ENCODE assay signal across 18 cellular contexts in genomic region chr16:11306997-11307638, GRCh38. TPM values are rescaled to one million over a fixed set of nuclear protein-coding genes. Genes with fewer than 3 reads are reported as not detected.
A peak's percentile ranks its signal among the peaks of the same experiment; 100 is the strongest.
DNase-seq lines count a peak whose midpoint lies in the region; ATAC-seq and TF ChIP-seq lines count a peak whose summit lies in the region.
"Had no signal": no experiment of that assay in that cellular context is flagged by ENCODE, and none has a peak within 500 bp of the region (broad histone marks: within the 10 kb centered on the region; RNA-seq: fewer than 3 reads in every experiment).

No MANE protein-coding gene starts in this region.

- H3K4me3 Mint-ChIP-seq in MCF 10A (ENCODE audit: unreplicated experiment), result no peak overlapping the region
- no peak overlapping the region for H3K4me3 Mint-ChIP-seq in T-helper 2 cell treated with Interferon-gamma antibody and Interleukin-4, amounts not matched to agents 5 μg/mL and 100 μg/mL, for 36 hours
- H3K4me3 Mint-ChIP-seq: activated T-cell treated with anti-CD3 and anti-CD28 coated beads, Interleukin-2, amount 50 U/mL, for 72 hours had no signal

- H3K9me3 ChIP-seq in breast epithelium (no peaks in the 10 kb centered on the region), liver (ENCODE audit: control insufficient read depth in 4 of 4, low read length in 3 of 4) (no peaks in the 10 kb centered on the region)
- H3K9me3 ChIP-seq: HAP-1, MG63 had no signal

- H3K27ac ChIP-seq in breast epithelium (no peak overlapping the region), liver (ENCODE audit: low read depth in 1 of 2, low read length in 2 of 2) (peak overlapping the region; percentile 17 to 58)

- no peaks in the 10 kb centered on the region for H3K27me3 Mint-ChIP-seq in MCF 10A (ENCODE audit: insufficient read depth, unreplicated experiment)
- no peaks in the 10 kb centered on the region for H3K27me3 Mint-ChIP-seq in T-helper 2 cell treated with Interferon-gamma antibody and Interleukin-4, amounts not matched to agents 5 μg/mL and 100 μg/mL, for 36 hours (ENCODE audit: low read depth)
- H3K27me3 Mint-ChIP-seq: stimulated activated naive CD8-positive, alpha-beta T cell treated with anti-CD3 and anti-CD28 coated beads, Interleukin-15, amount 100 ng/mL, for 72 hours had no signal

- 61% methylated on average over 7 of the region's 7 CpGs for WGBS in liver

- CTCF ChIA-PET in MCF 10A (lab: Yijun Ruan, JAX), result no interaction called here

- intact Hi-C loops in MCF 10A (cut with micrococcal nuclease), result no loop called here
- intact Hi-C loops in breast epithelium (cut with DNase I; ENCODE audit: low total_unique reads), result no loop called here

- DNase-seq in MCF 10A (ENCODE audit: unreplicated experiment) (peak; percentile 53), breast epithelium (ENCODE audit: low spot score in 2 of 2) (no peak), NCI-H1417 treated with DMSO at 0.1 percent for 48 hours (lab: John Stamatoyannopoulos, UW) (no peak), COR-L47 (lab: John Stamatoyannopoulos, UW) (no peak)
- DNase-seq in T-helper 2 cell treated with Interferon-gamma antibody and Interleukin-4, amounts not matched to agents 5 μg/mL and 100 μg/mL, for 36 hours (ENCODE audit: low spot score), result no peak
- no peak for DNase-seq in activated CD4-positive, CD25-positive, alpha-beta regulatory T cell (lab: John Stamatoyannopoulos, UW)
- DNase-seq: ACHN; activated CD4-positive, alpha-beta T cell treated with anti-CD3 and anti-CD28 coated beads for 48 hours; amygdala; MG63; NCI-H2171; stimulated activated naive CD8-positive, alpha-beta T cell treated with anti-CD3 and anti-CD28 coated beads, Interleukin-15, amount 100 ng/mL, for 72 hours had no signal

- no TSS peak for BruUV-seq in MCF 10A (replicated peaks; lab: Mats Ljungman, UMichigan)

- H3K36me3 Mint-ChIP-seq in MCF 10A (ENCODE audit: insufficient read depth, unreplicated experiment), result no peaks in the 10 kb centered on the region
- H3K36me3 Mint-ChIP-seq in T-helper 2 cell treated with Interferon-gamma antibody and Interleukin-4, amounts not matched to agents 5 μg/mL and 100 μg/mL, for 36 hours (ENCODE audit: low read depth), result no peaks in the 10 kb centered on the region

- peak; percentile 44 to 53 for TF ChIP-seq RAD21 in liver (IDR thresholded peaks at IDR 0.05)

- H3K4me1 ChIP-seq in breast epithelium (no peaks in the 10 kb centered on the region), liver (ENCODE audit: control insufficient read depth in 4 of 4, insufficient read depth in 4 of 4, low read length in 3 of 4) (peaks cover 0 to 5% (median 1%) of the 10 kb centered on the region in 4 donors)

- H3K27me3 ChIP-seq in breast epithelium, result no peaks in the 10 kb centered on the region
- H3K27me3 ChIP-seq in liver (ENCODE audit: control insufficient read depth in 4 of 4, insufficient read depth in 4 of 4, low read length in 3 of 4), result no peaks in the 10 kb centered on the region
- H3K27me3 ChIP-seq: MG63 had no signal

- no peak overlapping the region for H3K27ac Mint-ChIP-seq in MCF 10A (ENCODE audit: low read depth, unreplicated experiment)
- H3K27ac Mint-ChIP-seq in T-helper 2 cell treated with Interferon-gamma antibody and Interleukin-4, amounts not matched to agents 5 μg/mL and 100 μg/mL, for 36 hours, result peak overlapping the region; percentile 64
- H3K27ac Mint-ChIP-seq: activated T-cell treated with anti-CD3 and anti-CD28 coated beads, Interleukin-2, amount 50 U/mL, for 72 hours had no signal

- POLR2A ChIA-PET in MCF 10A (lab: Yijun Ruan, JAX), result interaction anchor here (0.6 kb wide), 1 partner anchor 38 kb away, joined by 3 read pairs; the partner anchor contains the start of gene RMI2

- no peak for TF ChIP-seq POLR2A in breast epithelium (IDR thresholded peaks at IDR 0.05)

- peaks cover 6% of the 10 kb centered on the region for H3K4me1 Mint-ChIP-seq in MCF 10A (ENCODE audit: insufficient read depth, unreplicated experiment)
- peaks cover 31% of the 10 kb centered on the region for H3K4me1 Mint-ChIP-seq in T-helper 2 cell treated with Interferon-gamma antibody and Interleukin-4, amounts not matched to agents 5 μg/mL and 100 μg/mL, for 36 hours (ENCODE audit: low read depth)

- TF ChIP-seq CTCF in MCF 10A (IDR thresholded peaks at IDR 0.05; ENCODE audit: unreplicated experiment) (no peak), breast epithelium (IDR thresholded peaks at IDR 0.05) (no peak), liver (IDR thresholded peaks at IDR 0.05; ENCODE audit: low read depth, low read length, missing input control) (no peak)

- H3K9ac ChIP-seq in liver (ENCODE audit: low read depth in 1 of 2, low read length in 2 of 2), result no peak overlapping the region

- H3K36me3 ChIP-seq in breast epithelium (no peaks in the 10 kb centered on the region), liver (ENCODE audit: control insufficient read depth in 4 of 4, insufficient read depth in 3 of 4, low read depth in 1 of 4, low read length in 3 of 4) (no peaks in the 10 kb centered on the region)
- H3K36me3 ChIP-seq: HAP-1, MG63 had no signal

- no peaks in the 10 kb centered on the region for H3K9me3 Mint-ChIP-seq in MCF 10A (ENCODE audit: unreplicated experiment)
- no peaks in the 10 kb centered on the region for H3K9me3 Mint-ChIP-seq in T-helper 2 cell treated with Interferon-gamma antibody and Interleukin-4, amounts not matched to agents 5 μg/mL and 100 μg/mL, for 36 hours
- H3K9me3 Mint-ChIP-seq: activated T-cell treated with anti-CD3 and anti-CD28 coated beads, Interleukin-2, amount 50 U/mL, for 72 hours; stimulated activated naive CD8-positive, alpha-beta T cell treated with anti-CD3 and anti-CD28 coated beads, Interleukin-15, amount 100 ng/mL, for 72 hours had no signal

- no peak for ATAC-seq in GM21423 (IDR thresholded peaks at IDR 0.05; ENCODE audit: unreplicated experiment)
- ATAC-seq: stimulated activated naive CD8-positive, alpha-beta T cell treated with anti-CD3 and anti-CD28 coated beads, Interleukin-15, amount 100 ng/mL, for 72 hours had no signal

- H3K4me3 ChIP-seq in breast epithelium (no peak overlapping the region), liver (ENCODE audit: low read depth in 1 of 3, low read length in 3 of 3) (no peak overlapping the region)
- H3K4me3 ChIP-seq: HAP-1, MG63 had no signal

TF ChIP-seq in liver, 16 proteins besides CTCF, POLR2A, EP300 and RAD21 (continues in another document):
- peak; percentile 56 for TF ChIP-seq ATF3 (IDR thresholded peaks at IDR 0.05)
- TF ChIP-seq, protein P1, sequence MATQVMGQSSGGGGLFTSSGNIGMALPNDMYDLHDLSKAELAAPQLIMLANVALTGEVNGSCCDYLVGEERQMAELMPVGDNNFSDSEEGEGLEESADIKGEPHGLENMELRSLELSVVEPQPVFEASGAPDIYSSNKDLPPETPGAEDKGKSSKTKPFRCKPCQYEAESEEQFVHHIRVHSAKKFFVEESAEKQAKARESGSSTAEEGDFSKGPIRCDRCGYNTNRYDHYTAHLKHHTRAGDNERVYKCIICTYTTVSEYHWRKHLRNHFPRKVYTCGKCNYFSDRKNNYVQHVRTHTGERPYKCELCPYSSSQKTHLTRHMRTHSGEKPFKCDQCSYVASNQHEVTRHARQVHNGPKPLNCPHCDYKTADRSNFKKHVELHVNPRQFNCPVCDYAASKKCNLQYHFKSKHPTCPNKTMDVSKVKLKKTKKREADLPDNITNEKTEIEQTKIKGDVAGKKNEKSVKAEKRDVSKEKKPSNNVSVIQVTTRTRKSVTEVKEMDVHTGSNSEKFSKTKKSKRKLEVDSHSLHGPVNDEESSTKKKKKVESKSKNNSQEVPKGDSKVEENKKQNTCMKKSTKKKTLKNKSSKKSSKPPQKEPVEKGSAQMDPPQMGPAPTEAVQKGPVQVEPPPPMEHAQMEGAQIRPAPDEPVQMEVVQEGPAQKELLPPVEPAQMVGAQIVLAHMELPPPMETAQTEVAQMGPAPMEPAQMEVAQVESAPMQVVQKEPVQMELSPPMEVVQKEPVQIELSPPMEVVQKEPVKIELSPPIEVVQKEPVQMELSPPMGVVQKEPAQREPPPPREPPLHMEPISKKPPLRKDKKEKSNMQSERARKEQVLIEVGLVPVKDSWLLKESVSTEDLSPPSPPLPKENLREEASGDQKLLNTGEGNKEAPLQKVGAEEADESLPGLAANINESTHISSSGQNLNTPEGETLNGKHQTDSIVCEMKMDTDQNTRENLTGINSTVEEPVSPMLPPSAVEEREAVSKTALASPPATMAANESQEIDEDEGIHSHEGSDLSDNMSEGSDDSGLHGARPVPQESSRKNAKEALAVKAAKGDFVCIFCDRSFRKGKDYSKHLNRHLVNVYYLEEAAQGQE (IDR thresholded peaks at IDR 0.05), result no peak
- TF ChIP-seq, protein P2, sequence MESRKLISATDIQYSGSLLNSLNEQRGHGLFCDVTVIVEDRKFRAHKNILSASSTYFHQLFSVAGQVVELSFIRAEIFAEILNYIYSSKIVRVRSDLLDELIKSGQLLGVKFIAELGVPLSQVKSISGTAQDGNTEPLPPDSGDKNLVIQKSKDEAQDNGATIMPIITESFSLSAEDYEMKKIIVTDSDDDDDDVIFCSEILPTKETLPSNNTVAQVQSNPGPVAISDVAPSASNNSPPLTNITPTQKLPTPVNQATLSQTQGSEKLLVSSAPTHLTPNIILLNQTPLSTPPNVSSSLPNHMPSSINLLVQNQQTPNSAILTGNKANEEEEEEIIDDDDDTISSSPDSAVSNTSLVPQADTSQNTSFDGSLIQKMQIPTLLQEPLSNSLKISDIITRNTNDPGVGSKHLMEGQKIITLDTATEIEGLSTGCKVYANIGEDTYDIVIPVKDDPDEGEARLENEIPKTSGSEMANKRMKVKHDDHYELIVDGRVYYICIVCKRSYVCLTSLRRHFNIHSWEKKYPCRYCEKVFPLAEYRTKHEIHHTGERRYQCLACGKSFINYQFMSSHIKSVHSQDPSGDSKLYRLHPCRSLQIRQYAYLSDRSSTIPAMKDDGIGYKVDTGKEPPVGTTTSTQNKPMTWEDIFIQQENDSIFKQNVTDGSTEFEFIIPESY (IDR thresholded peaks at IDR 0.05), result no peak
- TF ChIP-seq EGR1 (IDR thresholded peaks at IDR 0.05; ENCODE audit: low read depth in 2 of 2), result peak in 1 of 2 donors; percentile 14
- TF ChIP-seq NR2F2 (IDR thresholded peaks at IDR 0.05), result peak; percentile 47

RNA-seq across cellular contexts. Expression of gene PRM1, which starts 26.0 kb away (rescaled TPM):
- total RNA-seq in MCF 10A (2022), result not detected in 2 replicates
- not detected for total RNA-seq in breast epithelium
- not detected for total RNA-seq in liver
- polyA plus RNA-seq in liver, result not detected
- total RNA-seq: activated T-cell treated with anti-CD3 and anti-CD28 coated beads, Interleukin-2, amount 50 U/mL, for 72 hours; osteocyte; skeletal muscle tissue had no signal

RNA-seq across cellular contexts. Expression of gene PRM2, which starts 30.8 kb away (rescaled TPM):
- total RNA-seq in MCF 10A (2022), result not detected in 2 replicates
- total RNA-seq in breast epithelium, result not detected
- not detected for total RNA-seq in liver
- polyA plus RNA-seq in liver, result not detected
- total RNA-seq: activated T-cell treated with anti-CD3 and anti-CD28 coated beads, Interleukin-2, amount 50 U/mL, for 72 hours; osteocyte; skeletal muscle tissue had no signal

RNA-seq across cellular contexts. Expression of gene PRM3, which starts 33.7 kb away (rescaled TPM):
- total RNA-seq in MCF 10A (2022), result not detected in 2 replicates
- not detected for total RNA-seq in breast epithelium
- total RNA-seq in liver, result not detected
- polyA plus RNA-seq in liver, result not detected
- total RNA-seq: activated T-cell treated with anti-CD3 and anti-CD28 coated beads, Interleukin-2, amount 50 U/mL, for 72 hours; osteocyte; skeletal muscle tissue had no signal

RNA-seq across cellular contexts. Expression of gene TNP2, which starts 38.0 kb away (rescaled TPM):
- not detected in 2 replicates for total RNA-seq in MCF 10A (2022)
- total RNA-seq in breast epithelium, result not detected
- total RNA-seq in liver, result not detected
- polyA plus RNA-seq in liver, result not detected
- total RNA-seq: activated T-cell treated with anti-CD3 and anti-CD28 coated beads, Interleukin-2, amount 50 U/mL, for 72 hours; osteocyte; skeletal muscle tissue had no signal

RNA-seq across cellular contexts. Expression of gene RMI2, which starts 38.1 kb away (rescaled TPM):
- total RNA-seq in MCF 10A (2022), result 5.8 and 6.6 TPM in 2 replicates
- total RNA-seq in breast epithelium, result 1 to 10 TPM in 1 of 3 donors, under 1 TPM in 2; 0.16 to 1.6 (median 0.33) TPM
- total RNA-seq in liver, result 1 to 10 TPM in 1 of 2 donors, under 1 TPM in 1; 0.33 to 8.5 TPM
- polyA plus RNA-seq in liver, result 1 to 10 TPM in 1 of 2 donors, under 1 TPM in 1; 0.28 to 1.3 TPM

Comparison
In these comparisons a context has a peak if more than half of its experiments do, and no peak if none do; other contexts are left out.
1. H3K27ac ChIP-seq: peak in liver (2 of 2); none in breast epithelium (0 of 2).